In genomic region chr10:23067939-23068775, GRCh38 we compare ENCODE assay signal across 8 cellular contexts. TPM values are rescaled to one million over a fixed set of nuclear protein-coding genes. Genes with fewer than 3 reads are reported as not detected.
DNase-seq lines count a peak whose midpoint lies in the region; ATAC-seq and TF ChIP-seq lines count a peak whose summit lies in the region.

No MANE protein-coding gene starts in this region.

- no peaks in the 10 kb centered on the region for H3K36me3 Mint-ChIP-seq in activated CD4-positive, alpha-beta memory T cell treated with anti-CD3 and anti-CD28 coated beads for 36 hours
- no peaks in the 10 kb centered on the region for H3K36me3 Mint-ChIP-seq in memory B cell

- peak; percentile 40 for ATAC-seq in HG03095 (IDR thresholded peaks at IDR 0.05; ENCODE audit: unreplicated experiment)
- peak; percentile 79 for ATAC-seq in memory B cell (ENCODE audit: low read depth)
- no peak for ATAC-seq in GM18505 (IDR thresholded peaks at IDR 0.05; ENCODE audit: unreplicated experiment)

- no peaks in the 10 kb centered on the region for H3K4me1 Mint-ChIP-seq in activated CD4-positive, alpha-beta memory T cell treated with anti-CD3 and anti-CD28 coated beads for 36 hours (ENCODE audit: low read depth)
- H3K4me1 Mint-ChIP-seq in memory B cell = peaks cover 4% of the 10 kb centered on the region

- TF ChIP-seq CTCF in GM12875 (IDR thresholded peaks at IDR 0.05; ENCODE audit: borderline replicate concordance, insufficient read depth, low read depth, low read length) = peak; percentile 79

- no peak for TF ChIP-seq POLR2A in GM18505 (IDR thresholded peaks at IDR 0.05; ENCODE audit: borderline replicate concordance, extremely low read depth, insufficient read depth, insufficient read length)

- POLR2A ChIA-PET in activated CD4-positive, alpha-beta memory T cell treated with anti-CD3 and anti-CD28 coated beads for 36 hours (lab: Charles Lee) = no interaction called here

- no peak overlapping the region for H3K27ac Mint-ChIP-seq in activated CD4-positive, alpha-beta memory T cell treated with anti-CD3 and anti-CD28 coated beads for 36 hours
- no peak overlapping the region for H3K27ac Mint-ChIP-seq in memory B cell

- H3K27me3 Mint-ChIP-seq in activated CD4-positive, alpha-beta memory T cell treated with anti-CD3 and anti-CD28 coated beads for 36 hours = peaks cover 1% of the 10 kb centered on the region
- peaks cover 3% of the 10 kb centered on the region for H3K27me3 Mint-ChIP-seq in memory B cell

- intact Hi-C loops in activated CD4-positive, alpha-beta memory T cell treated with anti-CD3 and anti-CD28 coated beads for 36 hours (cut with micrococcal nuclease) = loop anchor here (2.0 to 10.0 kb wide), 4 partner anchors 79 to 1573 kb away; partner anchors contain the start of gene DNAJC1

- CTCF ChIA-PET in activated CD4-positive, alpha-beta memory T cell treated with anti-CD3 and anti-CD28 coated beads for 36 hours (lab: Charles Lee) = no interaction called here

- H3K4me3 Mint-ChIP-seq in activated CD4-positive, alpha-beta memory T cell treated with anti-CD3 and anti-CD28 coated beads for 36 hours = no peak overlapping the region
- no peak overlapping the region for H3K4me3 Mint-ChIP-seq in memory B cell

- no peak overlapping the region for H3K4me3 ChIP-seq in GM12875 (ENCODE audit: low read depth, low read length)

- H3K9me3 Mint-ChIP-seq in activated CD4-positive, alpha-beta memory T cell treated with anti-CD3 and anti-CD28 coated beads for 36 hours = no peaks in the 10 kb centered on the region
- no peaks in the 10 kb centered on the region for H3K9me3 Mint-ChIP-seq in memory B cell

- DNase-seq in NCI-H526 treated with DMSO at 0.1 percent for 48 hours (lab: John Stamatoyannopoulos, UW) (peak; percentile 29), memory B cell (ENCODE audit: low spot score in 2 of 2) (peak; percentile 47 to 58)
- DNase-seq in activated CD4-positive, alpha-beta memory T cell treated with anti-CD3 and anti-CD28 coated beads for 36 hours = peak; percentile 76
- peak; percentile 58 for DNase-seq in effector CD4-positive, alpha-beta T cell
- DNase-seq in stimulated activated CD8-positive, alpha-beta memory T cell treated with anti-CD3 and anti-CD28 coated beads, Interleukin-15, amount 100 ng/mL, for 48 hours (ENCODE audit: low read depth in 2 of 2) = peak; percentile 19

RNA-seq across cellular contexts. Expression of gene MSRB2, which starts 27.2 kb away (rescaled TPM):
- total RNA-seq in activated CD4-positive, alpha-beta memory T cell treated with anti-CD3 and anti-CD28 coated beads for 36 hours = 10 to 100 TPM in 1 of 2 experiments, 1 to 10 TPM in 1; 9.4 to 11.1 TPM

Comparison
In these comparisons a context has a peak if more than half of its experiments do, and no peak if none do; other contexts are left out.
1. DNase-seq: peak in every context shown above with its lines; median percentile 76 in activated CD4-positive, alpha-beta memory T cell treated with anti-CD3 and anti-CD28 coated beads for 36 hours; 58 in effector CD4-positive, alpha-beta T cell; 52 in memory B cell; 29 in NCI-H526 treated with DMSO at 0.1 percent for 48 hours; 19 in stimulated activated CD8-positive, alpha-beta memory T cell treated with anti-CD3 and anti-CD28 coated beads, Interleukin-15, amount 100 ng/mL, for 48 hours.